In genomic region chr2:126657146-126657635, GRCh38 we compare ENCODE assay signal across 8 cellular contexts. TPM values are rescaled to one million over a fixed set of nuclear protein-coding genes. Genes with fewer than 3 reads are reported as not detected.
A peak's percentile ranks its signal among the peaks of the same experiment; 100 is the strongest.
DNase-seq lines count a peak whose midpoint lies in the region; ATAC-seq and TF ChIP-seq lines count a peak whose summit lies in the region.

No MANE protein-coding gene starts in this region.

- intact Hi-C loops in CD14-positive monocyte (cut with micrococcal nuclease), result loop anchor here in 1 of 2 donors (10.0 kb wide), 1 partner anchor 408 kb away; no protein-coding TSS in a partner anchor

- peak overlapping the region; percentile 94 to 95 for H3K4me3 Mint-ChIP-seq in CD14-positive monocyte
- peak overlapping the region; percentile 98 to 99 for H3K4me3 Mint-ChIP-seq in activated T-cell treated with anti-CD3 and anti-CD28 coated beads, Interleukin-2, amount 50 U/mL, for 72 hours

- peaks cover 73% of the 10 kb centered on the region for H3K4me1 Mint-ChIP-seq in CD14-positive monocyte
- peaks cover 63% of the 10 kb centered on the region for H3K4me1 Mint-ChIP-seq in activated T-cell treated with anti-CD3 and anti-CD28 coated beads, Interleukin-2, amount 50 U/mL, for 72 hours (ENCODE audit: low read depth)

- H3K4me3 ChIP-seq in fibroblast of mammary gland (ENCODE audit: control insufficient read depth, low read depth, low read length), result peak overlapping the region; percentile 76

- no peaks in the 10 kb centered on the region for H3K9me3 Mint-ChIP-seq in CD14-positive monocyte
- no peaks in the 10 kb centered on the region for H3K9me3 Mint-ChIP-seq in activated T-cell treated with anti-CD3 and anti-CD28 coated beads, Interleukin-2, amount 50 U/mL, for 72 hours

- peak overlapping the region; percentile 90 to 99 (median 94) for H3K27ac Mint-ChIP-seq in CD14-positive monocyte
- H3K27ac Mint-ChIP-seq in activated T-cell treated with anti-CD3 and anti-CD28 coated beads, Interleukin-2, amount 50 U/mL, for 72 hours, result peak overlapping the region; percentile 100

- H3K36me3 Mint-ChIP-seq in CD14-positive monocyte, result peaks cover 6 to 11% of the 10 kb centered on the region in 2 donors
- H3K36me3 Mint-ChIP-seq in activated T-cell treated with anti-CD3 and anti-CD28 coated beads, Interleukin-2, amount 50 U/mL, for 72 hours (ENCODE audit: insufficient read depth in 2 of 2), result peaks cover 13 to 16% of the 10 kb centered on the region in 2 donors

- H3K27me3 Mint-ChIP-seq in CD14-positive monocyte (ENCODE audit: low read depth in 3 of 3), result peaks cover 2 to 4% (median 3%) of the 10 kb centered on the region in 3 donors
- H3K27me3 Mint-ChIP-seq in activated T-cell treated with anti-CD3 and anti-CD28 coated beads, Interleukin-2, amount 50 U/mL, for 72 hours (ENCODE audit: low read depth), result no peaks in the 10 kb centered on the region

- TF ChIP-seq CTCF in CD14-positive monocyte (IDR thresholded peaks at IDR 0.05), result no peak
- TF ChIP-seq CTCF in fibroblast of mammary gland (conservative IDR thresholded peaks at IDR 0.05; ENCODE audit: control insufficient read depth, insufficient read depth, low read depth, low read length), result no peak

- no peak for DNase-seq in CD14-positive monocyte (ENCODE audit: low spot score)
- peak; percentile 57 to 66 for DNase-seq in Kasumi-1 (lab: John Stamatoyannopoulos, UW)
- peak; percentile 33 to 60 for DNase-seq in activated T-cell treated with anti-CD3 and anti-CD28 coated beads, Interleukin-2, amount 50 U/mL, for 72 hours
- peak; percentile 96 for DNase-seq in fibroblast of mammary gland (ENCODE audit: low read depth)
- peak; percentile 59 for DNase-seq in non-pigmented ciliary epithelial cell (ENCODE audit: low read depth)
- no peak for DNase-seq in iPS-NIHi11 (ENCODE audit: low spot score)
- DNase-seq in putamen (ENCODE audit: low spot score), result no peak

- ATAC-seq in GM21447 (IDR thresholded peaks at IDR 0.05; ENCODE audit: unreplicated experiment), result peak; percentile 20
- ATAC-seq in activated T-cell treated with anti-CD3 and anti-CD28 coated beads, Interleukin-2, amount 50 U/mL, for 72 hours (replicated peaks in 1 of 2), result peak; percentile 26 to 43

RNA-seq across cellular contexts. Expression of gene GYPC, which starts 1.2 kb away (rescaled TPM):
- polyA plus RNA-seq in CD14-positive monocyte, result 10 to 100 TPM; 20.0 to 21.7 TPM
- 100 to 1,000 TPM; 144 to 148 TPM for total RNA-seq in activated T-cell treated with anti-CD3 and anti-CD28 coated beads, Interleukin-2, amount 50 U/mL, for 72 hours

Comparison
In these comparisons a context has a peak if more than half of its experiments do, and no peak if none do; other contexts are left out.
1. DNase-seq: peak in Kasumi-1 (2 of 2), activated T-cell treated with anti-CD3 and anti-CD28 coated beads, Interleukin-2, amount 50 U/mL, for 72 hours (2 of 2), fibroblast of mammary gland (single experiment) and non-pigmented ciliary epithelial cell (single experiment); none in CD14-positive monocyte (single experiment), iPS-NIHi11 (single experiment) and putamen (single experiment).